ENCODE assay signal across 15 cellular contexts in genomic region chr4:156638925-156639605, GRCh38.
DNase-seq lines count a peak whose midpoint lies in the region; ATAC-seq and TF ChIP-seq lines count a peak whose summit lies in the region.
"Had no signal": no experiment of that assay in that cellular context is flagged by ENCODE, and none has a peak within 500 bp of the region (broad histone marks: within the 10 kb centered on the region; RNA-seq: fewer than 3 reads in every experiment).

No MANE protein-coding gene starts in this region.

- H3F3A ChIP-seq in PC-3 (ENCODE audit: low read length, unreplicated experiment): no peaks in the 10 kb centered on the region

- H4K20me1 ChIP-seq in mammary epithelial cell (ENCODE audit: insufficient read depth, low read length): no peaks in the 10 kb centered on the region
- H4K20me1 ChIP-seq in PC-3 (ENCODE audit: low read length): no peaks in the 10 kb centered on the region

- H3K79me2 ChIP-seq in mammary epithelial cell (ENCODE audit: insufficient read depth, low read length) (no peaks in the 10 kb centered on the region), PC-3 (ENCODE audit: low read length) (no peaks in the 10 kb centered on the region)

- in situ Hi-C loops in mammary epithelial cell (cut with MboI; ENCODE audit: low sequenced_read_pairs in 2 of 2): no loop called here

- H2AFZ ChIP-seq in mammary epithelial cell (ENCODE audit: low read depth, low read length) (no peak overlapping the region), PC-3 (ENCODE audit: low read length) (no peak overlapping the region)

- H3K9ac ChIP-seq in mammary epithelial cell (ENCODE audit: insufficient read depth, low read length) (no peak overlapping the region), PC-3 (ENCODE audit: low read length) (no peak overlapping the region)

- H3K4me3 Mint-ChIP-seq in MCF 10A (ENCODE audit: unreplicated experiment): no peak overlapping the region
- H3K4me3 Mint-ChIP-seq in stimulated activated naive B cell treated with anti-CD40 and anti-IgM and Interleukin-4, amounts not matched to agents 10 μg/mL and 1 μg/mL and 100 μg/mL, for 72 hours: no peak overlapping the region
- H3K4me3 Mint-ChIP-seq: activated naive CD8-positive, alpha-beta T cell had no signal

- H3K4me3 ChIP-seq in mammary epithelial cell (replicated peaks in 1 of 3; ENCODE audit: insufficient read depth in 1 of 3, low read depth in 2 of 3, low read length in 3 of 3) (no peak overlapping the region), PC-3 (ENCODE audit: low read length) (no peak overlapping the region), fibroblast of pulmonary artery (replicated peaks; ENCODE audit: low read depth, low read length) (no peak overlapping the region), thyroid gland (replicated peaks in 1 of 3) (no peak overlapping the region), right lobe of liver (no peak overlapping the region)
- H3K4me3 ChIP-seq: K562 had no signal

- no peak overlapping the region for H3K27ac ChIP-seq in mammary epithelial cell (ENCODE audit: insufficient read depth, low read depth, low read length)
- H3K27ac ChIP-seq in PC-3 (ENCODE audit: low read length): no peak overlapping the region
- no peak overlapping the region for H3K27ac ChIP-seq in thyroid gland
- H3K27ac ChIP-seq in right lobe of liver: no peak overlapping the region

- H3K27ac Mint-ChIP-seq in MCF 10A (ENCODE audit: low read depth, unreplicated experiment): no peak overlapping the region
- H3K27ac Mint-ChIP-seq in stimulated activated naive B cell treated with anti-CD40 and anti-IgM and Interleukin-4, amounts not matched to agents 10 μg/mL and 1 μg/mL and 100 μg/mL, for 72 hours: no peak overlapping the region
- H3K27ac Mint-ChIP-seq: activated naive CD8-positive, alpha-beta T cell had no signal

- BruUV-seq in MCF 10A (replicated peaks; lab: Mats Ljungman, UMichigan) (no TSS peak), mammary epithelial cell (replicated peaks; lab: Mats Ljungman, UMichigan) (no TSS peak), PC-3 (replicated peaks; lab: Mats Ljungman, UMichigan) (no TSS peak)

- H3K36me3 ChIP-seq in mammary epithelial cell (ENCODE audit: insufficient read depth, low read length) (no peaks in the 10 kb centered on the region), PC-3 (ENCODE audit: low read depth, low read length) (no peaks in the 10 kb centered on the region), thyroid gland (no peaks in the 10 kb centered on the region), right lobe of liver (no peaks in the 10 kb centered on the region)

- no peaks in the 10 kb centered on the region for H3K27me3 ChIP-seq in mammary epithelial cell (ENCODE audit: insufficient read depth, low read length)
- no peaks in the 10 kb centered on the region for H3K27me3 ChIP-seq in PC-3 (ENCODE audit: low read length)
- H3K27me3 ChIP-seq in thyroid gland: no peaks in the 10 kb centered on the region
- H3K27me3 ChIP-seq in right lobe of liver: no peaks in the 10 kb centered on the region

- TF ChIP-seq CTCF in MCF 10A (IDR thresholded peaks at IDR 0.05; ENCODE audit: unreplicated experiment): no peak
- TF ChIP-seq CTCF in mammary epithelial cell (conservative IDR thresholded peaks at IDR 0.05 in 1 of 2, IDR thresholded peaks at IDR 0.05 in 1 of 2; ENCODE audit: extremely low read depth in 1 of 2, insufficient read depth in 1 of 2, low read depth in 1 of 2, low read length in 2 of 2): no peak
- no peak for TF ChIP-seq CTCF in PC-3 (conservative IDR thresholded peaks at IDR 0.05; ENCODE audit: low read depth, low read length)
- no peak for TF ChIP-seq CTCF in fibroblast of pulmonary artery (IDR thresholded peaks at IDR 0.05; ENCODE audit: low read length, missing control alignments)
- TF ChIP-seq CTCF in thyroid gland (IDR thresholded peaks at IDR 0.05): no peak
- TF ChIP-seq CTCF in right lobe of liver (IDR thresholded peaks at IDR 0.05): no peak

- dilution Hi-C loops in mammary epithelial cell (cut with HindIII; ENCODE audit: low sequenced_read_pairs): no loop called here

- no peaks in the 10 kb centered on the region for H3K27me3 Mint-ChIP-seq in MCF 10A (ENCODE audit: insufficient read depth, unreplicated experiment)
- H3K27me3 Mint-ChIP-seq in stimulated activated naive B cell treated with anti-CD40 and anti-IgM and Interleukin-4, amounts not matched to agents 10 μg/mL and 1 μg/mL and 100 μg/mL, for 72 hours: no peaks in the 10 kb centered on the region
- H3K27me3 Mint-ChIP-seq: activated naive CD8-positive, alpha-beta T cell had no signal

- CTCF ChIA-PET in MCF 10A (lab: Yijun Ruan, JAX) (interaction anchor here (0.6 kb wide), 1 partner anchor 1360 kb away, joined by 3 read pairs; no protein-coding TSS in a partner anchor), mammary epithelial cell (lab: Charles Lee; ENCODE audit: low non-redundant PET) (no interaction called here), PC-3 (lab: Charles Lee) (no interaction called here)

- H3K9me3 ChIP-seq in mammary epithelial cell (replicated peaks; ENCODE audit: insufficient read depth, low read length): no peaks in the 10 kb centered on the region
- H3K9me3 ChIP-seq in PC-3 (ENCODE audit: low read length): no peaks in the 10 kb centered on the region
- H3K9me3 ChIP-seq in thyroid gland: no peaks in the 10 kb centered on the region
- H3K9me3 ChIP-seq in right lobe of liver: no peaks in the 10 kb centered on the region

- TF ChIP-seq POLR2A in thyroid gland (IDR thresholded peaks at IDR 0.05) (no peak), right lobe of liver (IDR thresholded peaks at IDR 0.05) (no peak)

- H3K9me2 ChIP-seq in PC-3 (replicated peaks; ENCODE audit: low read length): no peaks in the 10 kb centered on the region

- DNase-seq in MCF 10A (ENCODE audit: unreplicated experiment): peak; percentile 4
- no peak for DNase-seq in mammary epithelial cell
- peak; percentile 33 for DNase-seq in PC-3
- DNase-seq in fibroblast of pulmonary artery (ENCODE audit: low read depth): peak; percentile 77
- DNase-seq in thyroid gland: peak; percentile 44 to 46
- DNase-seq in right lobe of liver: no peak
- no peak for DNase-seq in hippocampal formation (lab: John Stamatoyannopoulos, UW)
- DNase-seq in stimulated activated naive B cell treated with anti-CD40 and anti-IgM and Interleukin-4, amounts not matched to agents 10 μg/mL and 1 μg/mL and 100 μg/mL, for 72 hours: no peak
- DNase-seq: AML-193, NCI-H187 treated with DMSO at 0.1 percent for 48 hours, nucleus accumbens, RPMI8226 had no signal

- peaks cover 9% of the 10 kb centered on the region for H3K4me1 Mint-ChIP-seq in MCF 10A (ENCODE audit: insufficient read depth, unreplicated experiment)
- H3K4me1 Mint-ChIP-seq in stimulated activated naive B cell treated with anti-CD40 and anti-IgM and Interleukin-4, amounts not matched to agents 10 μg/mL and 1 μg/mL and 100 μg/mL, for 72 hours: no peaks in the 10 kb centered on the region

- WGBS in mammary epithelial cell (ENCODE audit: low coverage, missing lambda C conversion rate): 86% methylated on average over 4 of the region's 4 CpGs
- WGBS in thyroid gland, 2 donors: 45 to 48% methylated on average over 4 of the region's 4 CpGs
- 49% methylated on average over 4 of the region's 4 CpGs for WGBS in right lobe of liver (ENCODE audit: insufficient coverage, low coverage, low lambda C conversion rate, missing lambda C conversion rate)

- H3K4me2 ChIP-seq in mammary epithelial cell (ENCODE audit: insufficient read depth, low read depth, low read length) (no peak overlapping the region), PC-3 (ENCODE audit: low read length) (no peak overlapping the region)

- ATAC-seq in PC-3 (peak; percentile 48), right lobe of liver (no peak)
- ATAC-seq in stimulated activated naive B cell treated with anti-CD40 and anti-IgM and Interleukin-4, amounts not matched to agents 10 μg/mL and 1 μg/mL and 100 μg/mL, for 72 hours (replicated peaks): no peak
- ATAC-seq: K562, left lobe of liver had no signal

- intact Hi-C loops in MCF 10A (cut with micrococcal nuclease): no loop called here
- intact Hi-C loops in mammary epithelial cell (cut with micrococcal nuclease): no loop called here
- intact Hi-C loops in PC-3 (cut with micrococcal nuclease): no loop called here
- intact Hi-C loops in thyroid gland (cut with DNase I): no loop called here
- intact Hi-C loops in right lobe of liver (cut with DNase I): no loop called here

- no peaks in the 10 kb centered on the region for H3K9me3 Mint-ChIP-seq in MCF 10A (ENCODE audit: unreplicated experiment)
- peaks cover 0 to 2% of the 10 kb centered on the region in 2 donors for H3K9me3 Mint-ChIP-seq in stimulated activated naive B cell treated with anti-CD40 and anti-IgM and Interleukin-4, amounts not matched to agents 10 μg/mL and 1 μg/mL and 100 μg/mL, for 72 hours

- H3K36me3 Mint-ChIP-seq in MCF 10A (ENCODE audit: insufficient read depth, unreplicated experiment): no peaks in the 10 kb centered on the region
- H3K36me3 Mint-ChIP-seq in stimulated activated naive B cell treated with anti-CD40 and anti-IgM and Interleukin-4, amounts not matched to agents 10 μg/mL and 1 μg/mL and 100 μg/mL, for 72 hours: no peaks in the 10 kb centered on the region
- H3K36me3 Mint-ChIP-seq: activated naive CD8-positive, alpha-beta T cell had no signal

- POLR2A ChIA-PET in MCF 10A (lab: Yijun Ruan, JAX) (no interaction called here), PC-3 (lab: Charles Lee; ENCODE audit: unreplicated experiment) (no interaction called here)

- H3K4me1 ChIP-seq in mammary epithelial cell (ENCODE audit: insufficient read depth, low read length): no peaks in the 10 kb centered on the region
- peaks cover 6% of the 10 kb centered on the region for H3K4me1 ChIP-seq in PC-3 (ENCODE audit: insufficient read depth, low read length)
- H3K4me1 ChIP-seq in thyroid gland: no peaks in the 10 kb centered on the region
- no peaks in the 10 kb centered on the region for H3K4me1 ChIP-seq in right lobe of liver

Comparison
In these comparisons a context has a peak if more than half of its experiments do, and no peak if none do; other contexts are left out.
1. DNase-seq: peak in MCF 10A (single experiment), PC-3 (single experiment), fibroblast of pulmonary artery (single experiment) and thyroid gland (2 of 2); none in mammary epithelial cell (single experiment), right lobe of liver (0 of 3), hippocampal formation (0 of 2) and stimulated activated naive B cell treated with anti-CD40 and anti-IgM and Interleukin-4, amounts not matched to agents 10 μg/mL and 1 μg/mL and 100 μg/mL, for 72 hours (single experiment).